ENCODE assay signal across 11 cellular contexts in genomic region chr3:4417449-4417848, GRCh38. TPM values are rescaled to one million over a fixed set of nuclear protein-coding genes. Genes with fewer than 3 reads are reported as not detected.
A peak's percentile ranks its signal among the peaks of the same experiment; 100 is the strongest.
DNase-seq lines count a peak whose midpoint lies in the region; ATAC-seq lines count a peak whose summit lies in the region.
"Had no signal": no experiment of that assay in that cellular context is flagged by ENCODE, and none has a peak within 500 bp of the region (broad histone marks: within the 10 kb centered on the region; RNA-seq: fewer than 3 reads in every experiment).

No MANE protein-coding gene starts in this region.

- peak; percentile 47 for DNase-seq in OCI-M1 (lab: John Stamatoyannopoulos, UW)
- DNase-seq in cerebellum (ENCODE audit: low spot score), result peak; percentile 9
- no peak for DNase-seq in mesenchymal stem cell
- no peak for DNase-seq in stimulated activated CD4-positive, alpha-beta T cell treated with anti-CD3 and anti-CD28 coated beads, Interleukin-1b, Interleukin-23, amount 100 ng/mL, for 48 hours
- no peak for DNase-seq in NCI-H1048 (lab: John Stamatoyannopoulos, UW)
- DNase-seq in NCI-H345 (lab: John Stamatoyannopoulos, UW), result no peak
- DNase-seq: colonic mucosa, T-helper 9 cell had no signal

- peak overlapping the region; percentile 10; the same call in 1 of the 2 replicates for H3K4me3 ChIP-seq in ACC112 (ENCODE audit: low read depth, low read length)
- H3K4me3 ChIP-seq in mesenchymal stem cell (ENCODE audit: insufficient read depth in 1 of 2, low read depth in 1 of 2, low read length in 2 of 2), result no peak overlapping the region
- H3K4me3 ChIP-seq: colonic mucosa had no signal

- no peak overlapping the region for H3K18ac ChIP-seq in mesenchymal stem cell (ENCODE audit: low read depth in 1 of 2, low read length in 2 of 2)

- H4K91ac ChIP-seq in mesenchymal stem cell (ENCODE audit: low read length), result no peak overlapping the region

- H3K14ac ChIP-seq in mesenchymal stem cell (ENCODE audit: low read length in 2 of 2), result no peak overlapping the region

- no peaks in the 10 kb centered on the region for H3K9me3 ChIP-seq in mesenchymal stem cell (ENCODE audit: control insufficient read depth, low read length)
- H3K9me3 ChIP-seq: BE2C, colonic mucosa had no signal

- H2AK5ac ChIP-seq in mesenchymal stem cell (ENCODE audit: low read length, severe bottlenecking), result no peak overlapping the region

- no peak overlapping the region for H2AFZ ChIP-seq in ACC112 (ENCODE audit: low read length, unreplicated experiment)
- no peak overlapping the region for H2AFZ ChIP-seq in mesenchymal stem cell (ENCODE audit: low read depth, low read length)

- no peak overlapping the region for H2BK12ac ChIP-seq in mesenchymal stem cell (ENCODE audit: low read length in 2 of 2)

- WGBS in mesenchymal stem cell, result 92% methylated on average over 1 of the region's 1 CpG

- H3K23ac ChIP-seq in mesenchymal stem cell (ENCODE audit: low read length in 2 of 2), result no peak overlapping the region

- no peaks in the 10 kb centered on the region for H3K79me2 ChIP-seq in ACC112 (ENCODE audit: control insufficient read depth, insufficient read depth, low read length, unreplicated experiment)

- peak overlapping the region; percentile 88 for H3K27ac ChIP-seq in ACC112 (ENCODE audit: low read depth, low read length)
- H3K27ac ChIP-seq in mesenchymal stem cell (ENCODE audit: low read length, poor library complexity, severe bottlenecking), result peak overlapping the region; percentile 64
- H3K27ac ChIP-seq: colonic mucosa had no signal

- H2BK5ac ChIP-seq in mesenchymal stem cell (ENCODE audit: low read depth, low read length, poor library complexity, severe bottlenecking), result no peak overlapping the region

- H3K4me1 ChIP-seq in ACC112 (ENCODE audit: control insufficient read depth, insufficient read depth, low read length, unreplicated experiment), result peaks cover 49% of the 10 kb centered on the region
- H3K4me1 ChIP-seq in mesenchymal stem cell (ENCODE audit: control insufficient read depth, insufficient read depth, low read depth, low read length), result peaks cover 15% of the 10 kb centered on the region
- H3K4me1 ChIP-seq: colonic mucosa had no signal

- no peak overlapping the region for H3K9ac ChIP-seq in mesenchymal stem cell (ENCODE audit: low read length)

- ATAC-seq in HG02981 (IDR thresholded peaks at IDR 0.05; ENCODE audit: unreplicated experiment), result no peak

- no peaks in the 10 kb centered on the region for H3K27me3 ChIP-seq in ACC112 (ENCODE audit: insufficient read depth, low read length)
- H3K27me3 ChIP-seq in mesenchymal stem cell (ENCODE audit: control insufficient read depth in 1 of 2, insufficient read depth in 1 of 2, low read length in 2 of 2), result no peaks in the 10 kb centered on the region
- H3K27me3 ChIP-seq: BE2C, colonic mucosa had no signal

- no peak overlapping the region for H3K4me2 ChIP-seq in mesenchymal stem cell (ENCODE audit: low read length, poor library complexity, severe bottlenecking)

- H3K36me3 ChIP-seq in ACC112 (ENCODE audit: insufficient read depth, low read length) (no peaks in the 10 kb centered on the region), mesenchymal stem cell (ENCODE audit: control insufficient read depth in 1 of 2, insufficient read depth in 2 of 2, low read depth in 1 of 2, low read length in 2 of 2) (peaks cover 0 to 4% of the 10 kb centered on the region in 2 experiments)
- H3K36me3 ChIP-seq: BE2C, colonic mucosa had no signal

- H2BK120ac ChIP-seq in mesenchymal stem cell (ENCODE audit: low read depth, low read length), result no peak overlapping the region

- no peak overlapping the region for H2BK15ac ChIP-seq in mesenchymal stem cell (ENCODE audit: low read depth, poor library complexity, severe bottlenecking)

- H4K8ac ChIP-seq in mesenchymal stem cell (ENCODE audit: low read length), result no peak overlapping the region

- H3K79me1 ChIP-seq in mesenchymal stem cell (replicated peaks; ENCODE audit: low read length, poor library complexity, severe bottlenecking), result peaks cover 9% of the 10 kb centered on the region

- H3K4ac ChIP-seq in mesenchymal stem cell (ENCODE audit: low read depth in 1 of 2, low read length in 2 of 2), result no peak overlapping the region

RNA-seq across cellular contexts. Expression of gene SUMF1, which starts 49.6 kb away (rescaled TPM):
- 28.5 TPM for total RNA-seq in cerebellum
- polyA plus RNA-seq in mesenchymal stem cell (2013, experiment 1 of 2), result 35.5 TPM
- polyA plus RNA-seq in mesenchymal stem cell (2013, experiment 2 of 2), result 37.0 TPM

Comparison
In these comparisons a context has a peak if more than half of its experiments do, and no peak if none do; other contexts are left out.
1. DNase-seq: peak in OCI-M1 (single experiment) and cerebellum (single experiment); none in mesenchymal stem cell (single experiment), stimulated activated CD4-positive, alpha-beta T cell treated with anti-CD3 and anti-CD28 coated beads, Interleukin-1b, Interleukin-23, amount 100 ng/mL, for 48 hours (single experiment), NCI-H1048 (single experiment) and NCI-H345 (single experiment).